ENCODE assay signal across 11 cellular contexts in the genomic region with DNA sequence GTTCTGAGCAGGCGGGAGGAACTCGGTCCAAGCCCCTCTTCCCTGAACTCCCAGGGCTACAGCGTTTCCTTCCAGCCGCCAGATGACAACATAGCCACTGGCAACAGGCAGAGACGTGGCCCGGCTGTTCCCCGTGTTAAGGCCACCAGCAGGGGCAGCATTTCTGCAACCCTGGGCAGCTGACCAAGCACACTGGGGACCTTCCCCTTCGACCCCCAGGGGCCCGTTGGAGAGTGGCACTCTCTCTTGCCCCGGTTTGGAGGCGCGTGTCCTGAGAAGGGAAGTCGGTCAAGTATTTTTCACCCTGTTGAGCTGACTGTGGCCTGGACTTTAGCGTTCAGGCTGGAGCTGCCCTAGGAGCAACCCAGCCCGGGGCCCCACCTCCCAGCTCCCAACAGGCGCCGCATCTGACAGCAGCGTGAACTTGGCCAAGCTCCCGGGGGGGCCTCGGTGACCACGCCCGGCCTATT. TPM values are rescaled to one million over a fixed set of nuclear protein-coding genes. Genes with fewer than 3 reads are reported as not detected.
DNase-seq lines count a peak whose midpoint lies in the region; ATAC-seq, FAIRE-seq and TF ChIP-seq lines count a peak whose summit lies in the region.
"Had no signal": no experiment of that assay in that cellular context is flagged by ENCODE, and none has a peak within 500 bp of the region (broad histone marks: within the 10 kb centered on the region; RNA-seq: fewer than 3 reads in every experiment).

No MANE protein-coding gene starts in this region.

- H3K27me3 Mint-ChIP-seq in chondrocyte (ENCODE audit: low read depth) = no peaks in the 10 kb centered on the region

- H3K4me1 ChIP-seq in kidney (ENCODE audit: control insufficient read depth in 1 of 2, insufficient read depth in 1 of 2, low read depth in 1 of 2, low read length in 2 of 2) = no peaks in the 10 kb centered on the region
- H3K4me1 ChIP-seq: thyroid gland had no signal

- H3K9ac ChIP-seq in kidney (ENCODE audit: low read length in 2 of 2) = no peak overlapping the region

- H3K27ac ChIP-seq in kidney (ENCODE audit: low read depth in 2 of 2, low read length in 2 of 2) = no peak overlapping the region
- H3K27ac ChIP-seq: thyroid gland had no signal

- no peak overlapping the region for H3K4me3 Mint-ChIP-seq in chondrocyte (ENCODE audit: unreplicated experiment)

- TF ChIP-seq CTCF in AG10803 (conservative IDR thresholded peaks at IDR 0.05; ENCODE audit: low read length) (peak; percentile 23), HFF-Myc (IDR thresholded peaks at IDR 0.05; ENCODE audit: low read depth, low read length, missing control alignments) (peak; percentile 49), chondrocyte (IDR thresholded peaks at IDR 0.05) (peak; percentile 63), kidney (IDR thresholded peaks at IDR 0.05; ENCODE audit: borderline replicate concordance, extremely low read depth, insufficient read depth) (no peak)

- peaks cover 4% of the 10 kb centered on the region for H3K9me3 Mint-ChIP-seq in chondrocyte (ENCODE audit: low read depth)

- H3K4me3 ChIP-seq in AG10803 (ENCODE audit: low read length) (no peak overlapping the region), HFF-Myc (replicated peaks; ENCODE audit: low read depth, low read length) (no peak overlapping the region), kidney (ENCODE audit: low read length in 2 of 2) (no peak overlapping the region)
- H3K4me3 ChIP-seq: thyroid gland had no signal

- H3K36me3 Mint-ChIP-seq in chondrocyte (ENCODE audit: low read depth) = peaks cover 9% of the 10 kb centered on the region

- H3K4me1 Mint-ChIP-seq in chondrocyte (ENCODE audit: low read depth) = peaks cover 3% of the 10 kb centered on the region

- intact Hi-C loops in kidney (cut with DNase I) = no loop called here

- no peaks in the 10 kb centered on the region for H3K9me3 ChIP-seq in kidney (ENCODE audit: control insufficient read depth in 1 of 2, low read length in 2 of 2)
- H3K9me3 ChIP-seq: thyroid gland had no signal

- H3K27ac Mint-ChIP-seq in chondrocyte (ENCODE audit: unreplicated experiment) = no peak overlapping the region

- FAIRE-seq in kidney (lab: Jason Lieb, UNC) = no peak

- DNase-seq in AG10803 (ENCODE audit: low read depth) = peak; percentile 6
- no peak for DNase-seq in HFF-Myc (ENCODE audit: extremely low read depth, low read depth)
- peak; percentile 77 for DNase-seq in chondrocyte (ENCODE audit: low spot score)
- DNase-seq in kidney = peak; percentile 77
- no peak for DNase-seq in stimulated activated CD4-positive, alpha-beta T cell treated with anti-CD3 and anti-CD28 coated beads, Interleukin-1b, Interleukin-23, amount 100 ng/mL, for 48 hours
- DNase-seq in stimulated activated naive CD4-positive, alpha-beta T cell (lab: John Stamatoyannopoulos, UW) = no peak
- DNase-seq in NCI-H446 treated with DMSO at 0.1 percent for 48 hours (lab: John Stamatoyannopoulos, UW) = no peak
- DNase-seq: GDM1, NCI-H1930, thyroid gland had no signal

- no peaks in the 10 kb centered on the region for H3K36me3 ChIP-seq in kidney (ENCODE audit: control insufficient read depth in 1 of 2, insufficient read depth in 2 of 2, low read length in 2 of 2)
- H3K36me3 ChIP-seq: thyroid gland had no signal

- ATAC-seq in HG03196 (IDR thresholded peaks at IDR 0.05; ENCODE audit: unreplicated experiment) = no peak

RNA-seq across cellular contexts. Expression of a gene that starts 37.6 kb away (rescaled TPM):
- total RNA-seq in chondrocyte (4.3 to 6.4 TPM (median 5.2 TPM) in 3 replicates), kidney (5.8 TPM)
- polyA plus RNA-seq in kidney (ENCODE audit: insufficient read depth, low read depth, low replicate concordance) = 2.8 TPM

RNA-seq across cellular contexts. Expression of a gene that starts 37.7 kb away (rescaled TPM):
- total RNA-seq in chondrocyte (6.3 to 9.5 TPM (median 6.6 TPM) in 3 replicates), kidney (6.6 TPM)
- 8.6 TPM for polyA plus RNA-seq in kidney (ENCODE audit: insufficient read depth, low read depth, low replicate concordance)

RNA-seq across cellular contexts. Expression of a gene that starts 59.2 kb away (rescaled TPM):
- 0.42 TPM in 1 of 3 replicates, not detected in the others for total RNA-seq in chondrocyte
- total RNA-seq in kidney = 9.5 TPM
- 4.7 TPM for polyA plus RNA-seq in kidney (ENCODE audit: insufficient read depth, low read depth, low replicate concordance)

Comparison
In these comparisons a context has a peak if more than half of its experiments do, and no peak if none do; other contexts are left out.
1. DNase-seq: peak in AG10803 (single experiment), chondrocyte (single experiment) and kidney (single experiment); none in HFF-Myc (single experiment), stimulated activated CD4-positive, alpha-beta T cell treated with anti-CD3 and anti-CD28 coated beads, Interleukin-1b, Interleukin-23, amount 100 ng/mL, for 48 hours (single experiment), stimulated activated naive CD4-positive, alpha-beta T cell (0 of 6) and NCI-H446 treated with DMSO at 0.1 percent for 48 hours (single experiment).